In genomic region chr6:83065511-83066192, GRCh38 we compare ENCODE assay signal across 8 cellular contexts. TPM values are rescaled to one million over a fixed set of nuclear protein-coding genes. Genes with fewer than 3 reads are reported as not detected.
DNase-seq lines count a peak whose midpoint lies in the region; ATAC-seq and TF ChIP-seq lines count a peak whose summit lies in the region.

Gene UBE3D, minus strand, starts transcription at chr6:83065841. Its CDS starts 123 bp downstream, at chr6:83065718.

- in situ Hi-C loops in GM18951 (cut with MboI; ENCODE audit: low sequenced_read_pairs, unreplicated experiment), result loop anchor here (10.0 kb wide), 1 partner anchor 459 kb away; no protein-coding TSS in a partner anchor

- peak; percentile 90 for DNase-seq in BE2C
- DNase-seq in NCI-H510A (lab: John Stamatoyannopoulos, UW), result peak; percentile 66
- peak; percentile 98 for DNase-seq in activated CD4-positive, alpha-beta T cell treated with anti-CD3 and anti-CD28 coated beads, Interleukin-2, amount 10 ng/mL, durations not matched to agents 24 days and 14 days
- DNase-seq in lower leg skin (ENCODE audit: low spot score in 2 of 2), result peak; percentile 82 to 97
- peak; percentile 85 to 96 for DNase-seq in stimulated activated CD4-positive, alpha-beta T cell treated with anti-CD3 and anti-CD28 coated beads, Interleukin-4, amount 100 ng/mL, for 4 hours

- intact Hi-C loops in activated CD4-positive, alpha-beta T cell treated with anti-CD3 and anti-CD28 coated beads, Interleukin-2, amount 10 ng/mL, durations not matched to agents 24 days and 14 days (cut with micrococcal nuclease), result loop anchor here (2.0 to 5.0 kb wide), 4 partner anchors 157 to 1313 kb away; partner anchors contain the start of genes CEP162 and TENT5A
- intact Hi-C loops in dendritic cell treated with granulocyte-macrophage colony-stimulating factor and Interleukin-4, amounts not matched to agents 40 ng/mL and 50 ng/mL, for 4 days (cut with micrococcal nuclease), result loop anchor here (2.0 to 10.0 kb wide), 4 partner anchors 47 to 819 kb away; partner anchors contain the start of genes IBTK and PRSS35
- intact Hi-C loops in lower leg skin (cut with DNase I; ENCODE audit: low total_unique reads), result loop anchor here (5.0 kb wide), 1 partner anchor 1403 kb away; no protein-coding TSS in a partner anchor

- no peaks in the 10 kb centered on the region for H3K27me3 ChIP-seq in BE2C

- H3K4me3 Mint-ChIP-seq in activated CD4-positive, alpha-beta T cell treated with anti-CD3 and anti-CD28 coated beads, Interleukin-2, amount 10 ng/mL, durations not matched to agents 24 days and 14 days, result peak within 1 kb of the TSS; percentile 92
- H3K4me3 Mint-ChIP-seq in dendritic cell treated with granulocyte-macrophage colony-stimulating factor and Interleukin-4, amounts not matched to agents 40 ng/mL and 50 ng/mL, for 4 days, result peak within 1 kb of the TSS; percentile 92

- TF ChIP-seq CTCF in BE2C (IDR thresholded peaks at IDR 0.05; ENCODE audit: low read depth, low read length) (peak; percentile 87), lower leg skin (IDR thresholded peaks at IDR 0.05) (peak in 1 of 3 donors; percentile 88)

- H3K9me3 Mint-ChIP-seq in activated CD4-positive, alpha-beta T cell treated with anti-CD3 and anti-CD28 coated beads, Interleukin-2, amount 10 ng/mL, durations not matched to agents 24 days and 14 days, result no peaks in the 10 kb centered on the region
- H3K9me3 Mint-ChIP-seq in dendritic cell treated with granulocyte-macrophage colony-stimulating factor and Interleukin-4, amounts not matched to agents 40 ng/mL and 50 ng/mL, for 4 days, result no peaks in the 10 kb centered on the region

- no peaks in the 10 kb centered on the region for H3K27me3 Mint-ChIP-seq in activated CD4-positive, alpha-beta T cell treated with anti-CD3 and anti-CD28 coated beads, Interleukin-2, amount 10 ng/mL, durations not matched to agents 24 days and 14 days
- no peaks in the 10 kb centered on the region for H3K27me3 Mint-ChIP-seq in dendritic cell treated with granulocyte-macrophage colony-stimulating factor and Interleukin-4, amounts not matched to agents 40 ng/mL and 50 ng/mL, for 4 days

- H3K27ac Mint-ChIP-seq in activated CD4-positive, alpha-beta T cell treated with anti-CD3 and anti-CD28 coated beads, Interleukin-2, amount 10 ng/mL, durations not matched to agents 24 days and 14 days, result peak within 1 kb of the TSS; percentile 66
- H3K27ac Mint-ChIP-seq in dendritic cell treated with granulocyte-macrophage colony-stimulating factor and Interleukin-4, amounts not matched to agents 40 ng/mL and 50 ng/mL, for 4 days, result peak within 1 kb of the TSS; percentile 61

- H3K4me1 Mint-ChIP-seq in activated CD4-positive, alpha-beta T cell treated with anti-CD3 and anti-CD28 coated beads, Interleukin-2, amount 10 ng/mL, durations not matched to agents 24 days and 14 days, result peaks cover 32% of the 10 kb centered on the region
- H3K4me1 Mint-ChIP-seq in dendritic cell treated with granulocyte-macrophage colony-stimulating factor and Interleukin-4, amounts not matched to agents 40 ng/mL and 50 ng/mL, for 4 days (ENCODE audit: low read depth), result peaks cover 25% of the 10 kb centered on the region

- H3K4me1 ChIP-seq in BE2C, result no peaks in the 10 kb centered on the region

- 2 to 4% methylated on average over 35 to 45 of the region's 48 CpGs for WGBS in lower leg skin, 2 donors

- H3K36me3 Mint-ChIP-seq in activated CD4-positive, alpha-beta T cell treated with anti-CD3 and anti-CD28 coated beads, Interleukin-2, amount 10 ng/mL, durations not matched to agents 24 days and 14 days (ENCODE audit: low read depth), result peaks cover 2% of the 10 kb centered on the region
- peaks cover 7% of the 10 kb centered on the region for H3K36me3 Mint-ChIP-seq in dendritic cell treated with granulocyte-macrophage colony-stimulating factor and Interleukin-4, amounts not matched to agents 40 ng/mL and 50 ng/mL, for 4 days (ENCODE audit: low read depth)

- no peaks in the 10 kb centered on the region for H3K9me3 ChIP-seq in BE2C

- peak; percentile 85 for TF ChIP-seq POLR2A in GM18951 (IDR thresholded peaks at IDR 0.05; ENCODE audit: extremely low read depth, insufficient read depth, insufficient read length)
- TF ChIP-seq POLR2A in lower leg skin (IDR thresholded peaks at IDR 0.05), result no peak

- H3K36me3 ChIP-seq in BE2C, result peaks cover 4% of the 10 kb centered on the region; the same call in 1 of the 2 replicates

- H3K4me3 ChIP-seq in BE2C (ENCODE audit: low read depth, low read length) (peak within 1 kb of the TSS; percentile 90), lower leg skin (ENCODE audit: low read depth, poor library complexity, severe bottlenecking) (peak within 1 kb of the TSS; percentile 64)

- ATAC-seq in HG03159 (IDR thresholded peaks at IDR 0.05; ENCODE audit: unreplicated experiment), result peak; percentile 65

RNA-seq across cellular contexts. Expression of gene UBE3D, which starts in this region (rescaled TPM):
- polyA plus RNA-seq in BE2C (2012; ENCODE audit: insufficient read depth, insufficient read length, low read depth), result 6.4 TPM
- total RNA-seq in activated CD4-positive, alpha-beta T cell treated with anti-CD3 and anti-CD28 coated beads, Interleukin-2, amount 10 ng/mL, durations not matched to agents 24 days and 14 days, result 8.6 and 9.3 TPM in 2 replicates
- total RNA-seq in lower leg skin, result 1 to 10 TPM; 5.1 to 5.8 (median 5.2) TPM

Comparison
In these comparisons a context has a peak if more than half of its experiments do, and no peak if none do; other contexts are left out.
1. Peak in every context shown above with its lines: DNase-seq, ATAC-seq and H3K4me3 ChIP-seq.